ENCODE assay signal across 8 cellular contexts in genomic region chrX:63884821-63885790, GRCh38.
"Had no signal": no experiment of that assay in that cellular context is flagged by ENCODE, and none has a peak within 500 bp of the region (broad histone marks: within the 10 kb centered on the region; RNA-seq: fewer than 3 reads in every experiment).

No MANE protein-coding gene starts in this region.

- ATAC-seq: GM12878 had no signal

- FAIRE-seq: G401.6, GM12878, GM12891, GM12892, GM18507, GM19239 had no signal

- DNase-seq: GDM1, GF-D8 had no signal

- H3K4me3 ChIP-seq: GM12878 had no signal
